In genomic region chr14:93543766-93544165, GRCh38 we compare ENCODE assay signal across 8 cellular contexts.
A peak's percentile ranks its signal among the peaks of the same experiment; 100 is the strongest.
DNase-seq lines count a peak whose midpoint lies in the region; ATAC-seq and TF ChIP-seq lines count a peak whose summit lies in the region.

No MANE protein-coding gene starts in this region.

- DNase-seq in NCI-H2171 treated with DMSO at 0.1 percent for 48 hours (lab: John Stamatoyannopoulos, UW), result peak; percentile 37
- no peak for DNase-seq in NCI-H2171 (lab: John Stamatoyannopoulos, UW)
- peak; percentile 39 for DNase-seq in NAMALWA (ENCODE audit: low spot score)
- peak; percentile 7 for DNase-seq in cerebellum (ENCODE audit: low spot score)
- DNase-seq in osteocyte (ENCODE audit: extremely low spot score, unreplicated experiment), result no peak
- no peak for DNase-seq in effector memory CD8-positive, alpha-beta T cell
- DNase-seq in CD4-positive, alpha-beta memory T cell, result no peak

- H3K36me3 ChIP-seq in CD4-positive, alpha-beta memory T cell (ENCODE audit: insufficient read depth, low read length), result no peaks in the 10 kb centered on the region

- no peaks in the 10 kb centered on the region for H3K4me1 Mint-ChIP-seq in osteocyte (ENCODE audit: unreplicated experiment)
- H3K4me1 Mint-ChIP-seq in effector memory CD8-positive, alpha-beta T cell (ENCODE audit: low read depth in 2 of 2), result no peaks in the 10 kb centered on the region
- no peaks in the 10 kb centered on the region for H3K4me1 Mint-ChIP-seq in CD4-positive, alpha-beta memory T cell

- POLR2A ChIA-PET in CD4-positive, alpha-beta memory T cell (lab: Charles Lee; ENCODE audit: partially characterized antibody), result no interaction called here

- H3K27me3 ChIP-seq in CD4-positive, alpha-beta memory T cell (ENCODE audit: insufficient read depth, low read length), result no peaks in the 10 kb centered on the region

- H3K27me3 Mint-ChIP-seq in osteocyte (ENCODE audit: unreplicated experiment), result peaks cover 15% of the 10 kb centered on the region
- peaks cover 19 to 26% of the 10 kb centered on the region in 2 donors for H3K27me3 Mint-ChIP-seq in effector memory CD8-positive, alpha-beta T cell
- peaks cover 13 to 30% of the 10 kb centered on the region in 2 donors for H3K27me3 Mint-ChIP-seq in CD4-positive, alpha-beta memory T cell

- peak; percentile 57 for TF ChIP-seq CTCF in osteocyte (IDR thresholded peaks at IDR 0.05)

- no peak overlapping the region for H3K27ac Mint-ChIP-seq in osteocyte (ENCODE audit: unreplicated experiment)
- no peak overlapping the region for H3K27ac Mint-ChIP-seq in effector memory CD8-positive, alpha-beta T cell
- H3K27ac Mint-ChIP-seq in CD4-positive, alpha-beta memory T cell, result no peak overlapping the region

- ATAC-seq in effector memory CD8-positive, alpha-beta T cell (replicated peaks), result no peak
- ATAC-seq in HG02763 (IDR thresholded peaks at IDR 0.05; ENCODE audit: unreplicated experiment), result no peak

- H3K4me3 Mint-ChIP-seq in osteocyte (ENCODE audit: unreplicated experiment), result no peak overlapping the region
- H3K4me3 Mint-ChIP-seq in effector memory CD8-positive, alpha-beta T cell, result no peak overlapping the region
- no peak overlapping the region for H3K4me3 Mint-ChIP-seq in CD4-positive, alpha-beta memory T cell

- CTCF ChIA-PET in CD4-positive, alpha-beta memory T cell (lab: Charles Lee; ENCODE audit: partially characterized antibody), result interaction anchor here (0.9 kb wide), 1 partner anchor 10 kb away, joined by 3 read pairs; no protein-coding TSS in a partner anchor

- H3K4me1 ChIP-seq in CD4-positive, alpha-beta memory T cell (ENCODE audit: insufficient read depth, low read length), result no peaks in the 10 kb centered on the region

- H3K4me3 ChIP-seq in CD4-positive, alpha-beta memory T cell (ENCODE audit: low read length in 2 of 2), result no peak overlapping the region

- no peaks in the 10 kb centered on the region for H3K36me3 Mint-ChIP-seq in osteocyte (ENCODE audit: unreplicated experiment)
- no peaks in the 10 kb centered on the region for H3K36me3 Mint-ChIP-seq in effector memory CD8-positive, alpha-beta T cell (ENCODE audit: insufficient read depth)
- no peaks in the 10 kb centered on the region for H3K36me3 Mint-ChIP-seq in CD4-positive, alpha-beta memory T cell

- H3K27ac ChIP-seq in CD4-positive, alpha-beta memory T cell (ENCODE audit: low read depth, low read length), result no peak overlapping the region

- intact Hi-C loops in CD4-positive, alpha-beta memory T cell (cut with micrococcal nuclease), result no loop called here

- H3K9me3 ChIP-seq in CD4-positive, alpha-beta memory T cell (ENCODE audit: control insufficient read depth in 1 of 2, low read length in 2 of 2), result no peaks in the 10 kb centered on the region

- no peaks in the 10 kb centered on the region for H3K9me3 Mint-ChIP-seq in osteocyte (ENCODE audit: unreplicated experiment)
- H3K9me3 Mint-ChIP-seq in effector memory CD8-positive, alpha-beta T cell, result no peaks in the 10 kb centered on the region
- H3K9me3 Mint-ChIP-seq in CD4-positive, alpha-beta memory T cell, result no peaks in the 10 kb centered on the region

Comparison
In these comparisons a context has a peak if more than half of its experiments do, and no peak if none do; other contexts are left out.
1. DNase-seq: peak in NCI-H2171 treated with DMSO at 0.1 percent for 48 hours (single experiment), NAMALWA (single experiment) and cerebellum (single experiment); none in NCI-H2171 (single experiment), osteocyte (single experiment), effector memory CD8-positive, alpha-beta T cell (0 of 3) and CD4-positive, alpha-beta memory T cell (0 of 5).